8 cellular contexts compared by ENCODE assay signal in the genomic region with DNA sequence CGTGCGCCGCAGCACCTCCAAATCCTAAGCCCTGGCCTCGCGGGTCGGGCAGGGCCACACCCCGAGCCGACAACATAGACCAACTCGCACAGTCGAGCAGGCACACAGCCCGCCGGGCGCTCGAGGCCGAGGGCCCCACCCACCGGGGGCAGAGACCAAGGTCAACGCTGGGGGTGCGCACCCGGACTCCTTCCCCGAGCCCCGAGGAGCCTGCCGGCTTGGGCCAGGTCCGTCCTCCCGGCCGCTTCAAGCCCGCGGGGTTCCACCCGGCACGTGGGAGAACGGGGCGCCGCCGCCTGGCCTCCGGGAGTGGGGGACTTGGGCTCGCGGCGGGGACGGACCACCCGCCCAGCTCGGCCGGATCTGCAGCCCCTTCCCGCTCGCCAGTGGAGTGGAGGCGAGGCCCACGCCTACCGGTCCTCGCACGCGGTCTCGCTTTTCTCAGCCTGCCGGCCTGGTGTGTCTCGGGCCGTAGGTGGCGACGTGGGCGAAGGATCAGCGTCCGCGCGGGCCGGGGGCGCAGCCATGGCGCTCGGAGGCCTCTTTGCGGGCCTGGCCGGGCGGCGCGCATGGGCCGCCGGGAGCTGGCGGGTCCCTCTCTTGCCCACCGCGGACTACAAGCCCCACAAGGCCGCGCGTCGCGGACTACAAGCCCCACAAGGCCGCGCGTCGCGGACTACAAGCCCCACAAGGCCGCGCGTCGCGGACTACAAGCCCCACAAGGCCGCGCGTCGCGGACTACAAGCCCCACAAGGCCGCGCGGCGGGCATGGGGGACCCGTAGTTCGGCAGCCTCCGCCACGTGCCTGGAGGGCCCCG. TPM values are rescaled to one million over a fixed set of nuclear protein-coding genes. Genes with fewer than 3 reads are reported as not detected.
DNase-seq lines count a peak whose midpoint lies in the region; ATAC-seq and TF ChIP-seq lines count a peak whose summit lies in the region.

A gene (minus strand): TSS at position 571 of the 818 bp plus-strand sequence. CDS start 44 bp downstream, at position 527.

- no peaks in the 10 kb centered on the region for H3K36me3 ChIP-seq in colonic mucosa

- peak; percentile 45 for ATAC-seq in GM18858 (IDR thresholded peaks at IDR 0.05; ENCODE audit: unreplicated experiment)
- peak; percentile 69 for ATAC-seq in HG03066 (IDR thresholded peaks at IDR 0.05; ENCODE audit: low read depth, unreplicated experiment)

- H3K9ac ChIP-seq in colonic mucosa (ENCODE audit: low read depth in 2 of 2, low read length in 2 of 2), result peak within 1 kb of the TSS; percentile 87 to 100

- intact Hi-C loops in colonic mucosa (cut with DNase I), result no loop called here

- TF ChIP-seq CTCF in AG04449 (IDR thresholded peaks at IDR 0.05; ENCODE audit: insufficient read depth, low read length, missing control alignments) (no peak), colonic mucosa (IDR thresholded peaks at IDR 0.05) (no peak)

- no peaks in the 10 kb centered on the region for H3K9me3 ChIP-seq in colonic mucosa

- POLR2A ChIA-PET in AG04449 (lab: Yijun Ruan, JAX), result interaction anchor here (0.6 to 1.8 kb wide), 7 partner anchors 13 to 298 kb away, joined by 3 to 8 read pairs (median 3); a partner anchor contains a TSS

- DNase-seq in AG04449 (ENCODE audit: low read depth, low spot score), result peak; percentile 50
- peak; percentile 60 for DNase-seq in NCI-H226
- DNase-seq in activated CD4-positive, alpha-beta T cell treated with anti-CD3 and anti-CD28 coated beads for 4 hours, result peak; percentile 88 to 92
- peak; percentile 91 for DNase-seq in colonic mucosa
- peak; percentile 95 for DNase-seq in left kidney (ENCODE audit: low read depth, low spot score)
- DNase-seq in stimulated activated CD4-positive, alpha-beta T cell treated with anti-CD3 and anti-CD28 coated beads, Interleukin-1b, Interleukin-23, amount 100 ng/mL, for 48 hours, result peak; percentile 91

- peak within 1 kb of the TSS; percentile 84 for H3K27ac ChIP-seq in colonic mucosa

- peaks cover 25% of the 10 kb centered on the region for H3K4me1 ChIP-seq in colonic mucosa

- peak within 1 kb of the TSS; percentile 93 for H3K4me3 ChIP-seq in AG04449 (ENCODE audit: low read depth, low read length)
- H3K4me3 ChIP-seq in colonic mucosa, result peak within 1 kb of the TSS; percentile 96

- H3K27me3 ChIP-seq in colonic mucosa, result no peaks in the 10 kb centered on the region

- CTCF ChIA-PET in AG04449 (lab: Yijun Ruan, JAX), result interaction anchor here (1.2 to 1.7 kb wide), 2 partner anchors 25 to 101 kb away, joined by 4 read pairs; a partner anchor contains a TSS

RNA-seq across cellular contexts. Expression of the gene that starts here (rescaled TPM):
- total RNA-seq in colonic mucosa, result 10 to 100 TPM; 33.6 to 49.5 TPM

Comparison
In these comparisons a context has a peak if more than half of its experiments do, and no peak if none do; other contexts are left out.
1. Peak in every context shown above with its lines: DNase-seq, ATAC-seq, H3K4me3 ChIP-seq and H3K27ac ChIP-seq.